ENCODE assay signal across 1 cellular context in the genomic region with DNA sequence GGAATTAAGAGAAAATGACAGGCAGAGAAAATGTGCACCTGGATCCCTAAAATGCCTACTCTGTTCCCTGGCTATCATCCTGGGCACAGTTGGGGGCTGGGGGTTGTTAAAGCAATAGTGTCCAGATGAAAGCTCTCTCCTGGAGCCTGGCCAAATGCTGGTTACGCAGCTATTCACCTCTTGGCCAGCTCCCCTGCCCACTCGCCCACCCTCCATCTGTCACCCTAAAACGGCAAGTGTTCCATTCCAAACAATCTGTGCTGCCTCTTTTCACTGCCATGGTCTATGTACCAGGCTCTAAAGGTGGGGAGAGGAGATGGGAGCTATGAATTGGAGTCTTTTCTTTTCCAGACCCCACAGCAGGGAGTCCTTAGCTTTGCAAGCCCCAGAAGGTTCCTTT.
TF ChIP-seq lines count a peak whose summit lies in the region.

No MANE protein-coding gene starts in this region.

TF ChIP-seq in GM23338, 12 proteins besides CTCF, POLR2A, EP300 and RAD21 (continued from another document):
- TF ChIP-seq, protein P1, sequence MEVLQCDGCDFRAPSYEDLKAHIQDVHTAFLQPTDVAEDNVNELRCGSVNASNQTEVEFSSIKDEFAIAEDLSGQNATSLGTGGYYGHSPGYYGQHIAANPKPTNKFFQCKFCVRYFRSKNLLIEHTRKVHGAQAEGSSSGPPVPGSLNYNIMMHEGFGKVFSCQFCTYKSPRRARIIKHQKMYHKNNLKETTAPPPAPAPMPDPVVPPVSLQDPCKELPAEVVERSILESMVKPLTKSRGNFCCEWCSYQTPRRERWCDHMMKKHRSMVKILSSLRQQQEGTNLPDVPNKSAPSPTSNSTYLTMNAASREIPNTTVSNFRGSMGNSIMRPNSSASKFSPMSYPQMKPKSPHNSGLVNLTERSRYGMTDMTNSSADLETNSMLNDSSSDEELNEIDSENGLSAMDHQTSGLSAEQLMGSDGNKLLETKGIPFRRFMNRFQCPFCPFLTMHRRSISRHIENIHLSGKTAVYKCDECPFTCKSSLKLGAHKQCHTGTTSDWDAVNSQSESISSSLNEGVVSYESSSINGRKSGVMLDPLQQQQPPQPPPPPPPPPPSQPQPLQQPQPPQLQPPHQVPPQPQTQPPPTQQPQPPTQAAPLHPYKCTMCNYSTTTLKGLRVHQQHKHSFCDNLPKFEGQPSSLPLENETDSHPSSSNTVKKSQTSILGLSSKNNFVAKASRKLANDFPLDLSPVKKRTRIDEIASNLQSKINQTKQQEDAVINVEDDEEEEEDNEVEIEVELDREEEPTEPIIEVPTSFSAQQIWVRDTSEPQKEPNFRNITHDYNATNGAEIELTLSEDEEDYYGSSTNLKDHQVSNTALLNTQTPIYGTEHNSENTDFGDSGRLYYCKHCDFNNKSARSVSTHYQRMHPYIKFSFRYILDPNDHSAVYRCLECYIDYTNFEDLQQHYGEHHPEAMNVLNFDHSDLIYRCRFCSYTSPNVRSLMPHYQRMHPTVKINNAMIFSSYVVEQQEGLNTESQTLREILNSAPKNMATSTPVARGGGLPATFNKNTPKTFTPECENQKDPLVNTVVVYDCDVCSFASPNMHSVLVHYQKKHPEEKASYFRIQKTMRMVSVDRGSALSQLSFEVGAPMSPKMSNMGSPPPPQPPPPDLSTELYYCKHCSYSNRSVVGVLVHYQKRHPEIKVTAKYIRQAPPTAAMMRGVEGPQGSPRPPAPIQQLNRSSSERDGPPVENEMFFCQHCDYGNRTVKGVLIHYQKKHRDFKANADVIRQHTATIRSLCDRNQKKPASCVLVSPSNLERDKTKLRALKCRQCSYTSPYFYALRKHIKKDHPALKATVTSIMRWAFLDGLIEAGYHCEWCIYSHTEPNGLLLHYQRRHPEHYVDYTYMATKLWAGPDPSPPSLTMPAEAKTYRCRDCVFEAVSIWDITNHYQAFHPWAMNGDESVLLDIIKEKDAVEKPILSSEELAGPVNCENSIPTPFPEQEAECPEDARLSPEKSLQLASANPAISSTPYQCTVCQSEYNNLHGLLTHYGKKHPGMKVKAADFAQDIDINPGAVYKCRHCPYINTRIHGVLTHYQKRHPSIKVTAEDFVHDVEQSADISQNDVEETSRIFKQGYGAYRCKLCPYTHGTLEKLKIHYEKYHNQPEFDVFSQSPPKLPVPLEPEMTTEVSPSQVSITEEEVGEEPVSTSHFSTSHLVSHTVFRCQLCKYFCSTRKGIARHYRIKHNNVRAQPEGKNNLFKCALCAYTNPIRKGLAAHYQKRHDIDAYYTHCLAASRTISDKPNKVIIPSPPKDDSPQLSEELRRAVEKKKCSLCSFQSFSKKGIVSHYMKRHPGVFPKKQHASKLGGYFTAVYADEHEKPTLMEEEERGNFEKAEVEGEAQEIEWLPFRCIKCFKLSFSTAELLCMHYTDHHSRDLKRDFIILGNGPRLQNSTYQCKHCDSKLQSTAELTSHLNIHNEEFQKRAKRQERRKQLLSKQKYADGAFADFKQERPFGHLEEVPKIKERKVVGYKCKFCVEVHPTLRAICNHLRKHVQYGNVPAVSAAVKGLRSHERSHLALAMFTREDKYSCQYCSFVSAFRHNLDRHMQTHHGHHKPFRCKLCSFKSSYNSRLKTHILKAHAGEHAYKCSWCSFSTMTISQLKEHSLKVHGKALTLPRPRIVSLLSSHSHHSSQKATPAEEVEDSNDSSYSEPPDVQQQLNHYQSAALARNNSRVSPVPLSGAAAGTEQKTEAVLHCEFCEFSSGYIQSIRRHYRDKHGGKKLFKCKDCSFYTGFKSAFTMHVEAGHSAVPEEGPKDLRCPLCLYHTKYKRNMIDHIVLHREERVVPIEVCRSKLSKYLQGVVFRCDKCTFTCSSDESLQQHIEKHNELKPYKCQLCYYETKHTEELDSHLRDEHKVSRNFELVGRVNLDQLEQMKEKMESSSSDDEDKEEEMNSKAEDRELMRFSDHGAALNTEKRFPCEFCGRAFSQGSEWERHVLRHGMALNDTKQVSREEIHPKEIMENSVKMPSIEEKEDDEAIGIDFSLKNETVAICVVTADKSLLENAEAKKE (CRISPR knock-in tag; IDR thresholded peaks at IDR 0.05), result no peak
- no peak for TF ChIP-seq JUNB (IDR thresholded peaks at IDR 0.05; ENCODE audit: unreplicated experiment)
- no peak for TF ChIP-seq CREB1 (CRISPR knock-in tag; IDR thresholded peaks at IDR 0.05; ENCODE audit: low read depth)
- TF ChIP-seq ZNF331 (CRISPR knock-in tag; IDR thresholded peaks at IDR 0.05; ENCODE audit: low read depth), result no peak
- no peak for TF ChIP-seq STAT1 (IDR thresholded peaks at IDR 0.05; ENCODE audit: unreplicated experiment)
- TF ChIP-seq EZH2phosphoT487 (IDR thresholded peaks at IDR 0.05; ENCODE audit: unreplicated experiment), result no peak
- no peak for TF ChIP-seq NANOG (IDR thresholded peaks at IDR 0.05; ENCODE audit: borderline replicate concordance)
- TF ChIP-seq POLR2AphosphoS5 (IDR thresholded peaks at IDR 0.05; ENCODE audit: low read depth), result no peak
- no peak for TF ChIP-seq ZNF114 (CRISPR knock-in tag; IDR thresholded peaks at IDR 0.05)
- TF ChIP-seq, protein P2, sequence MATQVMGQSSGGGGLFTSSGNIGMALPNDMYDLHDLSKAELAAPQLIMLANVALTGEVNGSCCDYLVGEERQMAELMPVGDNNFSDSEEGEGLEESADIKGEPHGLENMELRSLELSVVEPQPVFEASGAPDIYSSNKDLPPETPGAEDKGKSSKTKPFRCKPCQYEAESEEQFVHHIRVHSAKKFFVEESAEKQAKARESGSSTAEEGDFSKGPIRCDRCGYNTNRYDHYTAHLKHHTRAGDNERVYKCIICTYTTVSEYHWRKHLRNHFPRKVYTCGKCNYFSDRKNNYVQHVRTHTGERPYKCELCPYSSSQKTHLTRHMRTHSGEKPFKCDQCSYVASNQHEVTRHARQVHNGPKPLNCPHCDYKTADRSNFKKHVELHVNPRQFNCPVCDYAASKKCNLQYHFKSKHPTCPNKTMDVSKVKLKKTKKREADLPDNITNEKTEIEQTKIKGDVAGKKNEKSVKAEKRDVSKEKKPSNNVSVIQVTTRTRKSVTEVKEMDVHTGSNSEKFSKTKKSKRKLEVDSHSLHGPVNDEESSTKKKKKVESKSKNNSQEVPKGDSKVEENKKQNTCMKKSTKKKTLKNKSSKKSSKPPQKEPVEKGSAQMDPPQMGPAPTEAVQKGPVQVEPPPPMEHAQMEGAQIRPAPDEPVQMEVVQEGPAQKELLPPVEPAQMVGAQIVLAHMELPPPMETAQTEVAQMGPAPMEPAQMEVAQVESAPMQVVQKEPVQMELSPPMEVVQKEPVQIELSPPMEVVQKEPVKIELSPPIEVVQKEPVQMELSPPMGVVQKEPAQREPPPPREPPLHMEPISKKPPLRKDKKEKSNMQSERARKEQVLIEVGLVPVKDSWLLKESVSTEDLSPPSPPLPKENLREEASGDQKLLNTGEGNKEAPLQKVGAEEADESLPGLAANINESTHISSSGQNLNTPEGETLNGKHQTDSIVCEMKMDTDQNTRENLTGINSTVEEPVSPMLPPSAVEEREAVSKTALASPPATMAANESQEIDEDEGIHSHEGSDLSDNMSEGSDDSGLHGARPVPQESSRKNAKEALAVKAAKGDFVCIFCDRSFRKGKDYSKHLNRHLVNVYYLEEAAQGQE (IDR thresholded peaks at IDR 0.05; ENCODE audit: unreplicated experiment), result no peak
- TF ChIP-seq, protein P3, sequence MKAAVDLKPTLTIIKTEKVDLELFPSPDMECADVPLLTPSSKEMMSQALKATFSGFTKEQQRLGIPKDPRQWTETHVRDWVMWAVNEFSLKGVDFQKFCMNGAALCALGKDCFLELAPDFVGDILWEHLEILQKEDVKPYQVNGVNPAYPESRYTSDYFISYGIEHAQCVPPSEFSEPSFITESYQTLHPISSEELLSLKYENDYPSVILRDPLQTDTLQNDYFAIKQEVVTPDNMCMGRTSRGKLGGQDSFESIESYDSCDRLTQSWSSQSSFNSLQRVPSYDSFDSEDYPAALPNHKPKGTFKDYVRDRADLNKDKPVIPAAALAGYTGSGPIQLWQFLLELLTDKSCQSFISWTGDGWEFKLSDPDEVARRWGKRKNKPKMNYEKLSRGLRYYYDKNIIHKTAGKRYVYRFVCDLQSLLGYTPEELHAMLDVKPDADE (IDR thresholded peaks at IDR 0.05), result no peak
